8 cellular contexts compared by ENCODE assay signal in genomic region chr6:108947114-108947854, GRCh38.
DNase-seq lines count a peak whose midpoint lies in the region; ATAC-seq and TF ChIP-seq lines count a peak whose summit lies in the region.

No MANE protein-coding gene starts in this region.

- H3F3A ChIP-seq in PC-3 (ENCODE audit: low read length, unreplicated experiment): no peaks in the 10 kb centered on the region

- no peaks in the 10 kb centered on the region for H3K9me3 ChIP-seq in PC-3 (ENCODE audit: low read length)
- no peaks in the 10 kb centered on the region for H3K9me3 ChIP-seq in OCI-LY7 (ENCODE audit: low read length)

- H3K4me1 ChIP-seq in PC-3 (ENCODE audit: insufficient read depth, low read length): peaks cover 12% of the 10 kb centered on the region
- H3K4me1 ChIP-seq in OCI-LY7 (ENCODE audit: insufficient read depth, low read length, poor library complexity, severe bottlenecking): peaks cover 20% of the 10 kb centered on the region

- no peaks in the 10 kb centered on the region for H3K9me3 Mint-ChIP-seq in glutamatergic neuron (ENCODE audit: unreplicated experiment)

- peak; percentile 55 for ATAC-seq in PC-3
- peak; percentile 67 for ATAC-seq in sciatic nerve

- H2AFZ ChIP-seq in PC-3 (ENCODE audit: low read length): no peak overlapping the region
- no peak overlapping the region for H2AFZ ChIP-seq in OCI-LY7 (ENCODE audit: low read length)

- no peak for TF ChIP-seq CTCF in PC-3 (conservative IDR thresholded peaks at IDR 0.05; ENCODE audit: low read depth, low read length)
- no peak for TF ChIP-seq CTCF in fibroblast of pulmonary artery (IDR thresholded peaks at IDR 0.05; ENCODE audit: low read length, missing control alignments)
- TF ChIP-seq CTCF in OCI-LY7 (conservative IDR thresholded peaks at IDR 0.05; ENCODE audit: low read length): no peak
- no peak for TF ChIP-seq CTCF in glutamatergic neuron (IDR thresholded peaks at IDR 0.05; ENCODE audit: partially characterized antibody, unreplicated experiment)

- no peaks in the 10 kb centered on the region for H3K27me3 Mint-ChIP-seq in glutamatergic neuron (ENCODE audit: unreplicated experiment)

- no peaks in the 10 kb centered on the region for H3K79me2 ChIP-seq in PC-3 (ENCODE audit: low read length)
- H3K79me2 ChIP-seq in OCI-LY7 (ENCODE audit: insufficient read depth, low read depth, low read length): no peaks in the 10 kb centered on the region

- H3K9ac ChIP-seq in PC-3 (ENCODE audit: low read length): no peak overlapping the region; the same call in 1 of the 2 replicates

- H3K36me3 Mint-ChIP-seq in glutamatergic neuron (ENCODE audit: unreplicated experiment): no peaks in the 10 kb centered on the region

- H4K20me1 ChIP-seq in PC-3 (ENCODE audit: low read length): no peaks in the 10 kb centered on the region
- H4K20me1 ChIP-seq in OCI-LY7 (ENCODE audit: insufficient read depth, low read length): no peaks in the 10 kb centered on the region

- no peak overlapping the region for H3K4me3 Mint-ChIP-seq in glutamatergic neuron (ENCODE audit: unreplicated experiment)

- intact Hi-C loops in PC-3 (cut with micrococcal nuclease) (no loop called here), sciatic nerve (cut with DNase I) (no loop called here), OCI-LY7 (cut with micrococcal nuclease; ENCODE audit: unreplicated experiment) (no loop called here)

- H3K36me3 ChIP-seq in PC-3 (ENCODE audit: low read depth, low read length): no peaks in the 10 kb centered on the region
- no peaks in the 10 kb centered on the region for H3K36me3 ChIP-seq in OCI-LY7 (ENCODE audit: insufficient read depth, low read length)

- H3K9me2 ChIP-seq in PC-3 (replicated peaks; ENCODE audit: low read length) (no peaks in the 10 kb centered on the region), OCI-LY7 (ENCODE audit: insufficient read depth, low read length) (no peaks in the 10 kb centered on the region)

- H3K27ac ChIP-seq in PC-3 (ENCODE audit: low read length) (peak overlapping the region; percentile 41), OCI-LY7 (ENCODE audit: low read depth, low read length, poor library complexity, severe bottlenecking) (no peak overlapping the region)

- no peak overlapping the region for H3K4me3 ChIP-seq in PC-3 (ENCODE audit: low read length)
- no peak overlapping the region for H3K4me3 ChIP-seq in fibroblast of pulmonary artery (replicated peaks; ENCODE audit: low read depth, low read length)
- H3K4me3 ChIP-seq in OCI-LY7 (ENCODE audit: low read depth, low read length, poor library complexity, severe bottlenecking): no peak overlapping the region

- DNase-seq in EH (ENCODE audit: low read depth): peak; percentile 73
- peak; percentile 71 for DNase-seq in PC-3
- peak; percentile 85 for DNase-seq in fibroblast of pulmonary artery (ENCODE audit: low read depth)
- DNase-seq in sciatic nerve (ENCODE audit: low spot score): no peak
- DNase-seq in stimulated activated CD4-positive, alpha-beta T cell treated with anti-CD3 and anti-CD28 coated beads, Interleukin-4, amount 100 ng/mL, for 4 hours: no peak
- DNase-seq in HT-29 (ENCODE audit: low spot score): no peak
- no peak for DNase-seq in OCI-LY7 (ENCODE audit: low spot score)
- no peak for DNase-seq in glutamatergic neuron

- peaks cover 25% of the 10 kb centered on the region for H3K4me1 Mint-ChIP-seq in glutamatergic neuron (ENCODE audit: low read depth, unreplicated experiment)

- BruUV-seq in PC-3 (replicated peaks; lab: Mats Ljungman, UMichigan): no TSS peak
- no TSS peak for BruUV-seq in OCI-LY7 (replicated peaks; lab: Mats Ljungman, UMichigan)

- H3K4me2 ChIP-seq in PC-3 (ENCODE audit: low read length): peak overlapping the region; percentile 22; the same call in 1 of the 2 replicates
- no peak overlapping the region for H3K4me2 ChIP-seq in OCI-LY7 (ENCODE audit: low read length)

- POLR2A ChIA-PET in PC-3 (lab: Charles Lee; ENCODE audit: unreplicated experiment): no interaction called here
- POLR2A ChIA-PET in OCI-LY7 (lab: Charles Lee): interaction anchor here (0.7 to 0.8 kb wide), 4 partner anchors 9 to 60 kb away, joined by 3 read pairs; no protein-coding TSS in a partner anchor

- H3K27ac Mint-ChIP-seq in glutamatergic neuron (ENCODE audit: unreplicated experiment): no peak overlapping the region

- no peaks in the 10 kb centered on the region for H3K27me3 ChIP-seq in PC-3 (ENCODE audit: low read length)

- CTCF ChIA-PET in PC-3 (lab: Charles Lee): interaction anchor here (0.6 kb wide), 1 partner anchor 388 kb away, joined by 4 read pairs; no protein-coding TSS in a partner anchor
- CTCF ChIA-PET in OCI-LY7 (lab: Charles Lee; ENCODE audit: unreplicated experiment): interaction anchor here (0.6 to 0.9 kb wide), 2 partner anchors 9 to 18 kb away, joined by 3 to 5 read pairs; no protein-coding TSS in a partner anchor

Comparison
In these comparisons a context has a peak if more than half of its experiments do, and no peak if none do; other contexts are left out.
1. DNase-seq: peak in EH (single experiment), PC-3 (single experiment) and fibroblast of pulmonary artery (single experiment); none in sciatic nerve (single experiment), stimulated activated CD4-positive, alpha-beta T cell treated with anti-CD3 and anti-CD28 coated beads, Interleukin-4, amount 100 ng/mL, for 4 hours (0 of 2), HT-29 (single experiment), OCI-LY7 (single experiment) and glutamatergic neuron (single experiment).